14 cellular contexts compared by ENCODE assay signal in genomic region chr3:196670335-196670734, GRCh38. TPM values are rescaled to one million over a fixed set of nuclear protein-coding genes. Genes with fewer than 3 reads are reported as not detected.
A peak's percentile ranks its signal among the peaks of the same experiment; 100 is the strongest.
DNase-seq lines count a peak whose midpoint lies in the region; ATAC-seq and TF ChIP-seq lines count a peak whose summit lies in the region.
"Had no signal": no experiment of that assay in that cellular context is flagged by ENCODE, and none has a peak within 500 bp of the region (broad histone marks: within the 10 kb centered on the region; RNA-seq: fewer than 3 reads in every experiment).

No MANE protein-coding gene starts in this region.

- no peak overlapping the region for H3K4me3 ChIP-seq in CD4-positive, CD25-positive, alpha-beta regulatory T cell (ENCODE audit: low read depth, low read length)
- H3K4me3 ChIP-seq in GM23338 (no peak overlapping the region), BE2C (ENCODE audit: low read depth, low read length) (no peak overlapping the region)
- H3K4me3 ChIP-seq: breast epithelium, HAP-1 had no signal

- H2AFZ ChIP-seq in GM23338: peak overlapping the region; percentile 89

- DNase-seq in CD4-positive, CD25-positive, alpha-beta regulatory T cell: peak in 1 of 3 donors; percentile 26
- DNase-seq in GM23338 (ENCODE audit: low spot score) (no peak), dermis microvascular lymphatic vessel endothelial cell (ENCODE audit: low read depth in 2 of 2) (peak; percentile 37 to 47), BE2C (no peak), pons (ENCODE audit: low spot score) (no peak)
- no peak for DNase-seq in natural killer cell treated with Interleukin-12 subunit alpha and Interleukin-12 subunit beta and Interleukin-15 and Interleukin-18, amount 100 ng/mL, for 72 hours (ENCODE audit: low spot score)
- DNase-seq: DMS 273 treated with DMSO at 0.1 percent for 48 hours, NCI-H1436 treated with DMSO at 0.1 percent for 48 hours, NCI-H524, T1000 had no signal

- H4K20me1 ChIP-seq in GM23338 (replicated peaks; ENCODE audit: insufficient read depth): no peaks in the 10 kb centered on the region

- H3K9me3 ChIP-seq in CD4-positive, CD25-positive, alpha-beta regulatory T cell (ENCODE audit: control insufficient read depth in 2 of 2, low read length in 2 of 2): no peaks in the 10 kb centered on the region
- H3K9me3 ChIP-seq in BE2C: no peaks in the 10 kb centered on the region
- H3K9me3 ChIP-seq: breast epithelium, HAP-1 had no signal

- H3K36me3 Mint-ChIP-seq in CD4-positive, CD25-positive, alpha-beta regulatory T cell: peaks cover 6% of the 10 kb centered on the region
- no peaks in the 10 kb centered on the region for H3K36me3 Mint-ChIP-seq in GM23338 (ENCODE audit: low read depth)
- no peaks in the 10 kb centered on the region for H3K36me3 Mint-ChIP-seq in natural killer cell treated with Interleukin-12 subunit alpha and Interleukin-12 subunit beta and Interleukin-15 and Interleukin-18, amount 100 ng/mL, for 72 hours

- H3K27ac ChIP-seq in CD4-positive, CD25-positive, alpha-beta regulatory T cell (ENCODE audit: insufficient read depth, low read length, poor library complexity, severe bottlenecking): no peak overlapping the region
- H3K27ac ChIP-seq in GM23338 (ENCODE audit: low read depth): no peak overlapping the region

- H3K9me2 ChIP-seq in GM23338 (ENCODE audit: insufficient read depth): no peaks in the 10 kb centered on the region

- no peaks in the 10 kb centered on the region for H3K27me3 Mint-ChIP-seq in CD4-positive, CD25-positive, alpha-beta regulatory T cell
- H3K27me3 Mint-ChIP-seq in GM23338 (ENCODE audit: insufficient read depth, low read depth, poor library complexity): peaks cover 5% of the 10 kb centered on the region
- no peaks in the 10 kb centered on the region for H3K27me3 Mint-ChIP-seq in natural killer cell treated with Interleukin-12 subunit alpha and Interleukin-12 subunit beta and Interleukin-15 and Interleukin-18, amount 100 ng/mL, for 72 hours

- peaks cover 5 to 20% (median 9%) of the 10 kb centered on the region in 4 donors for H3K4me1 Mint-ChIP-seq in CD4-positive, CD25-positive, alpha-beta regulatory T cell
- H3K4me1 Mint-ChIP-seq in GM23338: peaks cover 21% of the 10 kb centered on the region
- H3K4me1 Mint-ChIP-seq in natural killer cell treated with Interleukin-12 subunit alpha and Interleukin-12 subunit beta and Interleukin-15 and Interleukin-18, amount 100 ng/mL, for 72 hours (ENCODE audit: low read depth in 2 of 2): peaks cover 7 to 16% of the 10 kb centered on the region in 2 donors

- peak overlapping the region in 2 of 4 donors; percentile 34 to 77 for H3K4me3 Mint-ChIP-seq in CD4-positive, CD25-positive, alpha-beta regulatory T cell
- no peak overlapping the region for H3K4me3 Mint-ChIP-seq in GM23338
- peak overlapping the region; percentile 46 for H3K4me3 Mint-ChIP-seq in natural killer cell treated with Interleukin-12 subunit alpha and Interleukin-12 subunit beta and Interleukin-15 and Interleukin-18, amount 100 ng/mL, for 72 hours

- no peak for ATAC-seq in CD4-positive, CD25-positive, alpha-beta regulatory T cell (ENCODE audit: low read depth in 2 of 2)
- no peak for ATAC-seq in GM23338
- ATAC-seq in natural killer cell treated with Interleukin-12 subunit alpha and Interleukin-12 subunit beta and Interleukin-15 and Interleukin-18, amount 100 ng/mL, for 72 hours: no peak
- ATAC-seq in HG02798 (IDR thresholded peaks at IDR 0.05; ENCODE audit: poor library complexity, unreplicated experiment): no peak
- ATAC-seq in GM21723 (IDR thresholded peaks at IDR 0.05; ENCODE audit: unreplicated experiment): no peak

- no peaks in the 10 kb centered on the region for H3K79me2 ChIP-seq in GM23338 (replicated peaks; ENCODE audit: insufficient read depth)

- no peaks in the 10 kb centered on the region for H3K9me3 Mint-ChIP-seq in CD4-positive, CD25-positive, alpha-beta regulatory T cell
- H3K9me3 Mint-ChIP-seq in GM23338: no peaks in the 10 kb centered on the region; the same call in 2 of the 3 replicates
- H3K9me3 Mint-ChIP-seq in natural killer cell treated with Interleukin-12 subunit alpha and Interleukin-12 subunit beta and Interleukin-15 and Interleukin-18, amount 100 ng/mL, for 72 hours: no peaks in the 10 kb centered on the region

- peak overlapping the region; percentile 5 to 71 (median 28) for H3K27ac Mint-ChIP-seq in CD4-positive, CD25-positive, alpha-beta regulatory T cell
- 0 out of 2 replicates have a peak overlapping the region, but pooled peaks have one; percentile 49 for H3K27ac Mint-ChIP-seq in GM23338
- H3K27ac Mint-ChIP-seq in natural killer cell treated with Interleukin-12 subunit alpha and Interleukin-12 subunit beta and Interleukin-15 and Interleukin-18, amount 100 ng/mL, for 72 hours: peak overlapping the region; percentile 53 to 65

- H3K27me3 ChIP-seq in CD4-positive, CD25-positive, alpha-beta regulatory T cell (ENCODE audit: control insufficient read depth, insufficient read depth, low read length): no peaks in the 10 kb centered on the region
- H3K27me3 ChIP-seq in GM23338 (ENCODE audit: insufficient read depth) (no peaks in the 10 kb centered on the region), BE2C (no peaks in the 10 kb centered on the region)
- H3K27me3 ChIP-seq: breast epithelium had no signal

- no peaks in the 10 kb centered on the region for H3K4me1 ChIP-seq in CD4-positive, CD25-positive, alpha-beta regulatory T cell (ENCODE audit: control insufficient read depth, insufficient read depth, low read length, poor library complexity, severe bottlenecking)
- H3K4me1 ChIP-seq in GM23338 (ENCODE audit: insufficient read depth) (peaks cover 6% of the 10 kb centered on the region; the same call in 1 of the 2 replicates), BE2C (no peaks in the 10 kb centered on the region; the same call in 1 of the 2 replicates)
- H3K4me1 ChIP-seq: breast epithelium had no signal

- no peak for TF ChIP-seq CTCF in GM23338 (conservative IDR thresholded peaks at IDR 0.05; ENCODE audit: low read depth in 2 of 2)
- no peak for TF ChIP-seq CTCF in BE2C (IDR thresholded peaks at IDR 0.05; ENCODE audit: low read depth, low read length)

- H3K4me2 ChIP-seq in GM23338: no peak overlapping the region

- peaks cover 7% of the 10 kb centered on the region for H3F3A ChIP-seq in GM23338 (replicated peaks; ENCODE audit: low read depth)

- H3K36me3 ChIP-seq in CD4-positive, CD25-positive, alpha-beta regulatory T cell (ENCODE audit: control insufficient read depth, insufficient read depth, low read length): no peaks in the 10 kb centered on the region
- H3K36me3 ChIP-seq in GM23338 (ENCODE audit: insufficient read depth): no peaks in the 10 kb centered on the region
- no peaks in the 10 kb centered on the region for H3K36me3 ChIP-seq in BE2C
- H3K36me3 ChIP-seq: breast epithelium, HAP-1 had no signal

TF ChIP-seq in GM23338, 12 proteins besides CTCF, POLR2A, EP300 and RAD21 (continues in another document):
- TF ChIP-seq ZNF114 (CRISPR knock-in tag; IDR thresholded peaks at IDR 0.05): no peak
- TF ChIP-seq JUNB (IDR thresholded peaks at IDR 0.05; ENCODE audit: unreplicated experiment): no peak
- no peak for TF ChIP-seq POLR2AphosphoS5 (IDR thresholded peaks at IDR 0.05; ENCODE audit: low read depth)
- no peak for TF ChIP-seq EZH2 (IDR thresholded peaks at IDR 0.05; ENCODE audit: low read depth, unreplicated experiment)
- TF ChIP-seq EZH2phosphoT487 (IDR thresholded peaks at IDR 0.05; ENCODE audit: unreplicated experiment): no peak

RNA-seq across cellular contexts. Expression of gene NRROS, which starts 30.8 kb away (rescaled TPM):
- 18.3 TPM for total RNA-seq in CD4-positive, CD25-positive, alpha-beta regulatory T cell
- polyA plus RNA-seq in CD4-positive, CD25-positive, alpha-beta regulatory T cell: 1 to 10 TPM; 2.5 to 7.1 (median 4.0) TPM
- total RNA-seq in GM23338 (2014; rRNA removed; shearing (Covaris generic)): 5.9 and 8.5 TPM in 2 replicates
- 1.2 and 2.3 TPM in 2 replicates for polyA plus RNA-seq in GM23338 (2016; fragmentation: Nextera tagmentation; extraction: Ambion mirVana)
- 6.3 and 13.3 TPM in 2 replicates for total RNA-seq in dermis microvascular lymphatic vessel endothelial cell
- total RNA-seq in natural killer cell treated with Interleukin-12 subunit alpha and Interleukin-12 subunit beta and Interleukin-15 and Interleukin-18, amount 100 ng/mL, for 72 hours: 10 to 100 TPM; 40.3 to 55.7 TPM
- 17.0 TPM for polyA plus RNA-seq in BE2C (2012; ENCODE audit: insufficient read depth, insufficient read length, low read depth)

RNA-seq across cellular contexts. Expression of gene CEP19, which starts 41.7 kb away (rescaled TPM):
- total RNA-seq in CD4-positive, CD25-positive, alpha-beta regulatory T cell: 1.9 TPM
- 1 to 10 TPM; 4.7 to 6.2 (median 5.6) TPM for polyA plus RNA-seq in CD4-positive, CD25-positive, alpha-beta regulatory T cell
- total RNA-seq in GM23338 (2014; rRNA removed; shearing (Covaris generic)): 1.6 and 2.3 TPM in 2 replicates
- 1.8 and 2.5 TPM in 2 replicates for polyA plus RNA-seq in GM23338 (2016; fragmentation: Nextera tagmentation; extraction: Ambion mirVana)
- 5.6 and 6.6 TPM in 2 replicates for total RNA-seq in dermis microvascular lymphatic vessel endothelial cell
- 1 to 10 TPM; 2.3 to 4.2 TPM for total RNA-seq in natural killer cell treated with Interleukin-12 subunit alpha and Interleukin-12 subunit beta and Interleukin-15 and Interleukin-18, amount 100 ng/mL, for 72 hours
- polyA plus RNA-seq in BE2C (2012; ENCODE audit: insufficient read depth, insufficient read length, low read depth): 1.2 TPM

RNA-seq across cellular contexts. Expression of gene PIGX, which starts 41.8 kb away (rescaled TPM):
- total RNA-seq in CD4-positive, CD25-positive, alpha-beta regulatory T cell: 17.2 TPM
- polyA plus RNA-seq in CD4-positive, CD25-positive, alpha-beta regulatory T cell: 10 to 100 TPM; 18.8 to 40.4 (median 25.9) TPM
- 14.5 and 24.4 TPM in 2 replicates for total RNA-seq in GM23338 (2014; rRNA removed; shearing (Covaris generic))
- polyA plus RNA-seq in GM23338 (2016; fragmentation: Nextera tagmentation; extraction: Ambion mirVana): 13.0 and 13.4 TPM in 2 replicates
- 29.4 and 31.0 TPM in 2 replicates for total RNA-seq in dermis microvascular lymphatic vessel endothelial cell
- total RNA-seq in natural killer cell treated with Interleukin-12 subunit alpha and Interleukin-12 subunit beta and Interleukin-15 and Interleukin-18, amount 100 ng/mL, for 72 hours: 10 to 100 TPM; 28.1 to 33.6 TPM
- 13.2 TPM for polyA plus RNA-seq in BE2C (2012; ENCODE audit: insufficient read depth, insufficient read length, low read depth)

Comparison
In these comparisons a context has a peak if more than half of its experiments do, and no peak if none do; other contexts are left out.
1. DNase-seq: peak in dermis microvascular lymphatic vessel endothelial cell (2 of 2); none in GM23338 (single experiment), natural killer cell treated with Interleukin-12 subunit alpha and Interleukin-12 subunit beta and Interleukin-15 and Interleukin-18, amount 100 ng/mL, for 72 hours (single experiment), BE2C (single experiment) and pons (single experiment).
2. Peak in every context shown above with its lines, with median percentiles within 50 percentile points of each other: H3K27ac Mint-ChIP-seq.